In genomic region chr4:98921292-98921691, GRCh38 we compare ENCODE assay signal across 28 cellular contexts.
"Had no signal": no experiment of that assay in that cellular context is flagged by ENCODE, and none has a peak within 500 bp of the region (broad histone marks: within the 10 kb centered on the region; RNA-seq: fewer than 3 reads in every experiment).

No MANE protein-coding gene starts in this region.

- H3K4me3 Mint-ChIP-seq: activated CD4-positive, alpha-beta T cell treated with anti-CD3 and anti-CD28 coated beads for 36 hours; activated CD8-positive, alpha-beta memory T cell treated with anti-CD3 and anti-CD28 coated beads, Interleukin-2, amount 10 ng/mL, durations not matched to agents 7 days and 5 days; activated CD8-positive, alpha-beta T cell treated with anti-CD3 and anti-CD28 coated beads, Interleukin-2, amount 10 ng/mL, durations not matched to agents 7 days and 5 days; nephron; stimulated activated naive CD8-positive, alpha-beta T cell treated with anti-CD3 and anti-CD28 coated beads, Interleukin-15, Interleukin-2, amounts not matched to agents 100 ng/mL and 50 ng/mL, for 24 hours; T-helper 2 cell treated with Interferon-gamma antibody and Interleukin-4, amounts not matched to agents 5 μg/mL and 100 μg/mL, for 36 hours had no signal

- H3K27me3 ChIP-seq: body of pancreas, dorsolateral prefrontal cortex, gastroesophageal sphincter, right lobe of liver, upper lobe of left lung, vagina had no signal

- H3K9me3 Mint-ChIP-seq: activated naive CD4-positive, alpha-beta T cell treated with anti-CD3 and anti-CD28 coated beads, Interleukin-2, amount 50 U/mL, for 72 hours; nephron; stimulated activated naive CD8-positive, alpha-beta T cell treated with anti-CD3 and anti-CD28 coated beads, Interleukin-15, Interleukin-2, amounts not matched to agents 100 ng/mL and 50 ng/mL, for 24 hours; T-helper 2 cell treated with Interferon-gamma antibody and Interleukin-4, amounts not matched to agents 5 μg/mL and 100 μg/mL, for 36 hours had no signal

- H3K4me1 ChIP-seq: body of pancreas, right lobe of liver had no signal

- H3K9me3 ChIP-seq: body of pancreas, gastroesophageal sphincter, right lobe of liver, thoracic aorta, upper lobe of left lung, vagina had no signal

- DNase-seq: activated CD4-positive, alpha-beta T cell treated with anti-CD3 and anti-CD28 coated beads for 36 hours; activated CD4-positive, CD25-positive, alpha-beta regulatory T cell; activated CD8-positive, alpha-beta memory T cell treated with anti-CD3 and anti-CD28 coated beads, Interleukin-2, amount 10 ng/mL, durations not matched to agents 7 days and 5 days; activated CD8-positive, alpha-beta T cell treated with anti-CD3 and anti-CD28 coated beads, Interleukin-2, amount 10 ng/mL, durations not matched to agents 7 days and 5 days; activated naive CD4-positive, alpha-beta T cell; activated T-cell treated with anti-CD3 and anti-CD28 coated beads, Interleukin-2, amount 50 U/mL, for 48 hours; aorta; body of pancreas; cerebellar nuclear complex; dorsolateral prefrontal cortex; effector memory CD4-positive, alpha-beta T cell; head of caudate nucleus; hippocampal formation; left ventricle myocardium superior; mammary epithelial cell; right lobe of liver; stimulated activated CD4-positive, alpha-beta T cell treated with anti-CD3 and anti-CD28 coated beads, Interleukin-12 subunit alpha, Interleukin-12 subunit beta, amount 100 ng/mL, for 4 hours; stimulated activated CD4-positive, alpha-beta T cell treated with anti-CD3 and anti-CD28 coated beads, Interleukin-4, amount 100 ng/mL, for 1 hour; upper lobe of left lung had no signal

- ATAC-seq: activated CD4-positive, alpha-beta T cell treated with anti-CD3 and anti-CD28 coated beads for 36 hours; activated CD8-positive, alpha-beta memory T cell treated with anti-CD3 and anti-CD28 coated beads, Interleukin-2, amount 10 ng/mL, durations not matched to agents 7 days and 5 days; activated CD8-positive, alpha-beta T cell treated with anti-CD3 and anti-CD28 coated beads, Interleukin-2, amount 10 ng/mL, durations not matched to agents 7 days and 5 days; activated naive CD4-positive, alpha-beta T cell treated with anti-CD3 and anti-CD28 coated beads, Interleukin-2, amount 50 U/mL, for 72 hours; body of pancreas; gastroesophageal sphincter; left ventricle myocardium superior; right lobe of liver had no signal

- H3K4me3 ChIP-seq: body of pancreas, coronary artery, dorsolateral prefrontal cortex, gastroesophageal sphincter, right lobe of liver, thoracic aorta, upper lobe of left lung, vagina had no signal

- H3K27ac Mint-ChIP-seq: activated CD4-positive, alpha-beta T cell treated with anti-CD3 and anti-CD28 coated beads for 36 hours; activated CD8-positive, alpha-beta memory T cell treated with anti-CD3 and anti-CD28 coated beads, Interleukin-2, amount 10 ng/mL, durations not matched to agents 7 days and 5 days; activated CD8-positive, alpha-beta T cell treated with anti-CD3 and anti-CD28 coated beads, Interleukin-2, amount 10 ng/mL, durations not matched to agents 7 days and 5 days; activated naive CD4-positive, alpha-beta T cell treated with anti-CD3 and anti-CD28 coated beads, Interleukin-2, amount 50 U/mL, for 72 hours; progenitor cell of endocrine pancreas; stimulated activated naive CD8-positive, alpha-beta T cell treated with anti-CD3 and anti-CD28 coated beads, Interleukin-15, Interleukin-2, amounts not matched to agents 100 ng/mL and 50 ng/mL, for 24 hours; T-helper 2 cell treated with Interferon-gamma antibody and Interleukin-4, amounts not matched to agents 5 μg/mL and 100 μg/mL, for 36 hours had no signal

- H3K36me3 ChIP-seq: right lobe of liver, thoracic aorta, vagina had no signal

- H3K27ac ChIP-seq: body of pancreas, coronary artery, dorsolateral prefrontal cortex, gastroesophageal sphincter, right lobe of liver, thoracic aorta, upper lobe of left lung, vagina had no signal

- H3K27me3 Mint-ChIP-seq: activated CD4-positive, alpha-beta T cell treated with anti-CD3 and anti-CD28 coated beads for 36 hours; activated CD8-positive, alpha-beta memory T cell treated with anti-CD3 and anti-CD28 coated beads, Interleukin-2, amount 10 ng/mL, durations not matched to agents 7 days and 5 days; progenitor cell of endocrine pancreas; stimulated activated naive CD8-positive, alpha-beta T cell treated with anti-CD3 and anti-CD28 coated beads, Interleukin-15, Interleukin-2, amounts not matched to agents 100 ng/mL and 50 ng/mL, for 24 hours had no signal
